ENCODE assay signal across 1 cellular context in genomic region chr12:76559277-76560082, GRCh38.
TF ChIP-seq lines count a peak whose summit lies in the region.

Gene OSBPL8, minus strand, starts transcription at chr12:76559771. Its CDS starts 72,220 bp downstream, at chr12:76487551.

TF ChIP-seq in HepG2, 621 proteins besides CTCF, POLR2A, EP300 and RAD21 (continued from another document and continues in another):
- TF ChIP-seq SNAPC4 (CRISPR knock-in tag; IDR thresholded peaks at IDR 0.05) (peak; percentile 55; the same call in 1 of the 2 replicates), ZNF235 (CRISPR knock-in tag; IDR thresholded peaks at IDR 0.05; ENCODE audit: borderline replicate concordance) (peak; percentile 82), ZNF558 (CRISPR knock-in tag; IDR thresholded peaks at IDR 0.05; ENCODE audit: borderline replicate concordance) (peak; percentile 83; the same call in 1 of the 2 replicates), ZSCAN21 (CRISPR knock-in tag; IDR thresholded peaks at IDR 0.05; ENCODE audit: borderline replicate concordance) (peak; percentile 90), ZNF407 (CRISPR knock-in tag; IDR thresholded peaks at IDR 0.05; ENCODE audit: not compliant biosample characterization) (no peak), RBAK (CRISPR knock-in tag; IDR thresholded peaks at IDR 0.05) (no peak), SP5 (CRISPR knock-in tag; IDR thresholded peaks at IDR 0.05; ENCODE audit: borderline replicate concordance, low read depth) (peak; percentile 87; the same call in 1 of the 2 replicates), SALL2 (CRISPR knock-in tag; IDR thresholded peaks at IDR 0.05) (peak; percentile 90), ZBTB44 (CRISPR knock-in tag; IDR thresholded peaks at IDR 0.05) (peak; percentile 71; the same call in 1 of the 2 replicates), ESRRA (CRISPR knock-in tag; IDR thresholded peaks at IDR 0.05; ENCODE audit: low read depth) (peak; percentile 59; the same call in 1 of the 2 replicates), U2AF2 (IDR thresholded peaks at IDR 0.05; ENCODE audit: low read depth, low read length) (no peak), ERF (CRISPR knock-in tag; IDR thresholded peaks at IDR 0.05) (peak; percentile 87), RNF2 (conservative IDR thresholded peaks at IDR 0.05; ENCODE audit: low read depth) (peak; percentile 86), HNRNPLL (IDR thresholded peaks at IDR 0.05; ENCODE audit: low read depth, low read length, poor library complexity, severe bottlenecking) (peak; percentile 54), HIC2 (CRISPR knock-in tag; IDR thresholded peaks at IDR 0.05; ENCODE audit: low read depth) (peak; percentile 65), ZNF317 (CRISPR knock-in tag; IDR thresholded peaks at IDR 0.05) (peak; percentile 79), KDM1A (CRISPR knock-in tag; IDR thresholded peaks at IDR 0.05) (no peak), PHF5A (CRISPR knock-in tag; IDR thresholded peaks at IDR 0.05; ENCODE audit: low read depth, unreplicated experiment) (peak; percentile 38)
- TF ChIP-seq, protein P1, sequence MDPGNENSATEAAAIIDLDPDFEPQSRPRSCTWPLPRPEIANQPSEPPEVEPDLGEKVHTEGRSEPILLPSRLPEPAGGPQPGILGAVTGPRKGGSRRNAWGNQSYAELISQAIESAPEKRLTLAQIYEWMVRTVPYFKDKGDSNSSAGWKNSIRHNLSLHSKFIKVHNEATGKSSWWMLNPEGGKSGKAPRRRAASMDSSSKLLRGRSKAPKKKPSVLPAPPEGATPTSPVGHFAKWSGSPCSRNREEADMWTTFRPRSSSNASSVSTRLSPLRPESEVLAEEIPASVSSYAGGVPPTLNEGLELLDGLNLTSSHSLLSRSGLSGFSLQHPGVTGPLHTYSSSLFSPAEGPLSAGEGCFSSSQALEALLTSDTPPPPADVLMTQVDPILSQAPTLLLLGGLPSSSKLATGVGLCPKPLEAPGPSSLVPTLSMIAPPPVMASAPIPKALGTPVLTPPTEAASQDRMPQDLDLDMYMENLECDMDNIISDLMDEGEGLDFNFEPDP (CRISPR knock-in tag; conservative IDR thresholded peaks at IDR 0.05) = 0 out of 2 replicates have a peak, but pooled peaks have one; percentile 47
- TF ChIP-seq, protein P2, sequence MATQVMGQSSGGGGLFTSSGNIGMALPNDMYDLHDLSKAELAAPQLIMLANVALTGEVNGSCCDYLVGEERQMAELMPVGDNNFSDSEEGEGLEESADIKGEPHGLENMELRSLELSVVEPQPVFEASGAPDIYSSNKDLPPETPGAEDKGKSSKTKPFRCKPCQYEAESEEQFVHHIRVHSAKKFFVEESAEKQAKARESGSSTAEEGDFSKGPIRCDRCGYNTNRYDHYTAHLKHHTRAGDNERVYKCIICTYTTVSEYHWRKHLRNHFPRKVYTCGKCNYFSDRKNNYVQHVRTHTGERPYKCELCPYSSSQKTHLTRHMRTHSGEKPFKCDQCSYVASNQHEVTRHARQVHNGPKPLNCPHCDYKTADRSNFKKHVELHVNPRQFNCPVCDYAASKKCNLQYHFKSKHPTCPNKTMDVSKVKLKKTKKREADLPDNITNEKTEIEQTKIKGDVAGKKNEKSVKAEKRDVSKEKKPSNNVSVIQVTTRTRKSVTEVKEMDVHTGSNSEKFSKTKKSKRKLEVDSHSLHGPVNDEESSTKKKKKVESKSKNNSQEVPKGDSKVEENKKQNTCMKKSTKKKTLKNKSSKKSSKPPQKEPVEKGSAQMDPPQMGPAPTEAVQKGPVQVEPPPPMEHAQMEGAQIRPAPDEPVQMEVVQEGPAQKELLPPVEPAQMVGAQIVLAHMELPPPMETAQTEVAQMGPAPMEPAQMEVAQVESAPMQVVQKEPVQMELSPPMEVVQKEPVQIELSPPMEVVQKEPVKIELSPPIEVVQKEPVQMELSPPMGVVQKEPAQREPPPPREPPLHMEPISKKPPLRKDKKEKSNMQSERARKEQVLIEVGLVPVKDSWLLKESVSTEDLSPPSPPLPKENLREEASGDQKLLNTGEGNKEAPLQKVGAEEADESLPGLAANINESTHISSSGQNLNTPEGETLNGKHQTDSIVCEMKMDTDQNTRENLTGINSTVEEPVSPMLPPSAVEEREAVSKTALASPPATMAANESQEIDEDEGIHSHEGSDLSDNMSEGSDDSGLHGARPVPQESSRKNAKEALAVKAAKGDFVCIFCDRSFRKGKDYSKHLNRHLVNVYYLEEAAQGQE (IDR thresholded peaks at IDR 0.05; ENCODE audit: borderline replicate concordance in 1 of 2, low read depth in 1 of 2, low read length in 2 of 2) = peak in 1 of 2 experiments; percentile 55; a peak in 1 of 4 replicates
- TF ChIP-seq, protein P3, sequence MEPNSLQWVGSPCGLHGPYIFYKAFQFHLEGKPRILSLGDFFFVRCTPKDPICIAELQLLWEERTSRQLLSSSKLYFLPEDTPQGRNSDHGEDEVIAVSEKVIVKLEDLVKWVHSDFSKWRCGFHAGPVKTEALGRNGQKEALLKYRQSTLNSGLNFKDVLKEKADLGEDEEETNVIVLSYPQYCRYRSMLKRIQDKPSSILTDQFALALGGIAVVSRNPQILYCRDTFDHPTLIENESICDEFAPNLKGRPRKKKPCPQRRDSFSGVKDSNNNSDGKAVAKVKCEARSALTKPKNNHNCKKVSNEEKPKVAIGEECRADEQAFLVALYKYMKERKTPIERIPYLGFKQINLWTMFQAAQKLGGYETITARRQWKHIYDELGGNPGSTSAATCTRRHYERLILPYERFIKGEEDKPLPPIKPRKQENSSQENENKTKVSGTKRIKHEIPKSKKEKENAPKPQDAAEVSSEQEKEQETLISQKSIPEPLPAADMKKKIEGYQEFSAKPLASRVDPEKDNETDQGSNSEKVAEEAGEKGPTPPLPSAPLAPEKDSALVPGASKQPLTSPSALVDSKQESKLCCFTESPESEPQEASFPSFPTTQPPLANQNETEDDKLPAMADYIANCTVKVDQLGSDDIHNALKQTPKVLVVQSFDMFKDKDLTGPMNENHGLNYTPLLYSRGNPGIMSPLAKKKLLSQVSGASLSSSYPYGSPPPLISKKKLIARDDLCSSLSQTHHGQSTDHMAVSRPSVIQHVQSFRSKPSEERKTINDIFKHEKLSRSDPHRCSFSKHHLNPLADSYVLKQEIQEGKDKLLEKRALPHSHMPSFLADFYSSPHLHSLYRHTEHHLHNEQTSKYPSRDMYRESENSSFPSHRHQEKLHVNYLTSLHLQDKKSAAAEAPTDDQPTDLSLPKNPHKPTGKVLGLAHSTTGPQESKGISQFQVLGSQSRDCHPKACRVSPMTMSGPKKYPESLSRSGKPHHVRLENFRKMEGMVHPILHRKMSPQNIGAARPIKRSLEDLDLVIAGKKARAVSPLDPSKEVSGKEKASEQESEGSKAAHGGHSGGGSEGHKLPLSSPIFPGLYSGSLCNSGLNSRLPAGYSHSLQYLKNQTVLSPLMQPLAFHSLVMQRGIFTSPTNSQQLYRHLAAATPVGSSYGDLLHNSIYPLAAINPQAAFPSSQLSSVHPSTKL (CRISPR knock-in tag; IDR thresholded peaks at IDR 0.05) = peak; percentile 70
- TF ChIP-seq, protein P4, sequence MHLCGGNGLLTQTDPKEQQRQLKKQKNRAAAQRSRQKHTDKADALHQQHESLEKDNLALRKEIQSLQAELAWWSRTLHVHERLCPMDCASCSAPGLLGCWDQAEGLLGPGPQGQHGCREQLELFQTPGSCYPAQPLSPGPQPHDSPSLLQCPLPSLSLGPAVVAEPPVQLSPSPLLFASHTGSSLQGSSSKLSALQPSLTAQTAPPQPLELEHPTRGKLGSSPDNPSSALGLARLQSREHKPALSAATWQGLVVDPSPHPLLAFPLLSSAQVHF (CRISPR knock-in tag; IDR thresholded peaks at IDR 0.05) = peak; percentile 58; the same call in 1 of the 2 replicates
